ENCODE assay signal across 8 cellular contexts in the genomic region with DNA sequence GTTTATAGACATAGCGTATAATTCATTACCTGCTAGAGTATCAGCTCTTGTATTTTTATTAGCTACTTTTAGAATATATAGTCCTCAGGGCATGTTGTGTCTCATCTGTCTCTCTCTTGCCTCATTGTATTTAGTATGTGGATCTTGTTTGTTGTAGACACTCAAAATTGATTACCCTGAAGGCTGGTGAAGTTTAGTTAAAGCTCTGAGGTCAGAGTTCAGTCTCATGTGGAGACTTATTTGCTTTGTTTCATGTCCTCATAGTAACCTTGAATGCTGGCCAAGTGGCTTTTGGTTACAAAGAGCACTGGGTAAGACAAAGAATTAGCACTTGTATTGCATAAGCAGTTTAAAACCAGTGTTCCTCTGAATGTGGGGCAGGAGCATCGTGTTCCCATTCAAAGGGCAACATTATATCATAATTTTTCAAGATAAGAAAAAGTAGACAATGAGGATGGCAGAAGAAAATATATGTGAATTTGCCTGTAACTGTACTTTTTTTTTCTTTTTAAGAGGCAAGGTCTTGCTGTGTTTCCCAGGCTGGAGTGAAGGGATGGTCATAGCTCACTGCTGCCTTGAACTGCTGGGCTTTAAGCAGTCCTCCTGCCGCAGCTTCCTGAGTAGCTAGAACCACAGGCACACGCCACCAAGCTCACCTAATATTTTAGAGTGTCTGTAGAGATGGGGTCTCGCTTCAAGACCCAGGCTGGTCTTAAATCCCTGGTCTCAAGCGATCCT. TPM values are rescaled to one million over a fixed set of nuclear protein-coding genes. Genes with fewer than 3 reads are reported as not detected.
A peak's percentile ranks its signal among the peaks of the same experiment; 100 is the strongest.
DNase-seq lines count a peak whose midpoint lies in the region; ATAC-seq and TF ChIP-seq lines count a peak whose summit lies in the region.

No MANE protein-coding gene starts in this region.

- no peaks in the 10 kb centered on the region for H3K27me3 Mint-ChIP-seq in endothelial cell (ENCODE audit: unreplicated experiment)
- no peaks in the 10 kb centered on the region for H3K27me3 Mint-ChIP-seq in activated CD8-positive, alpha-beta memory T cell treated with anti-CD3 and anti-CD28 coated beads, Interleukin-2, amount 10 ng/mL, durations not matched to agents 7 days and 5 days

- no peak overlapping the region for H3K27ac Mint-ChIP-seq in endothelial cell (ENCODE audit: unreplicated experiment)
- no peak overlapping the region for H3K27ac Mint-ChIP-seq in activated CD8-positive, alpha-beta memory T cell treated with anti-CD3 and anti-CD28 coated beads, Interleukin-2, amount 10 ng/mL, durations not matched to agents 7 days and 5 days

- H3K4me3 ChIP-seq in esophagus (ENCODE audit: low read depth in 1 of 2, low read length in 2 of 2) = no peak overlapping the region

- H3K4me3 Mint-ChIP-seq in endothelial cell (ENCODE audit: unreplicated experiment) = no peak overlapping the region
- no peak overlapping the region for H3K4me3 Mint-ChIP-seq in activated CD8-positive, alpha-beta memory T cell treated with anti-CD3 and anti-CD28 coated beads, Interleukin-2, amount 10 ng/mL, durations not matched to agents 7 days and 5 days

- H3K9me3 ChIP-seq in esophagus (ENCODE audit: control insufficient read depth in 2 of 2, insufficient read depth in 1 of 2, low read depth in 1 of 2, low read length in 1 of 2) = no peaks in the 10 kb centered on the region

- peaks cover 8% of the 10 kb centered on the region for H3K4me1 Mint-ChIP-seq in endothelial cell (ENCODE audit: unreplicated experiment)
- peaks cover 8% of the 10 kb centered on the region for H3K4me1 Mint-ChIP-seq in activated CD8-positive, alpha-beta memory T cell treated with anti-CD3 and anti-CD28 coated beads, Interleukin-2, amount 10 ng/mL, durations not matched to agents 7 days and 5 days

- DNase-seq in DMS79 treated with DMSO at 0.1 percent for 48 hours (lab: John Stamatoyannopoulos, UW) = peak; percentile 35
- peak; percentile 39 for DNase-seq in NCI-H2081 treated with DMSO at 0.1 percent for 48 hours (lab: John Stamatoyannopoulos, UW)
- peak; percentile 77 for DNase-seq in pons (ENCODE audit: low spot score)
- DNase-seq in endothelial cell (ENCODE audit: low spot score) = no peak
- no peak for DNase-seq in activated CD8-positive, alpha-beta memory T cell treated with anti-CD3 and anti-CD28 coated beads, Interleukin-2, amount 10 ng/mL, durations not matched to agents 7 days and 5 days

- peaks cover 0 to 3% of the 10 kb centered on the region in 2 donors for H3K4me1 ChIP-seq in esophagus (ENCODE audit: control insufficient read depth in 2 of 2, insufficient read depth in 2 of 2, low read length in 1 of 2)

- ATAC-seq in GM18907 (IDR thresholded peaks at IDR 0.05; ENCODE audit: unreplicated experiment) (no peak), HG02884 (IDR thresholded peaks at IDR 0.05; ENCODE audit: unreplicated experiment) (no peak)
- no peak for ATAC-seq in activated CD8-positive, alpha-beta memory T cell treated with anti-CD3 and anti-CD28 coated beads, Interleukin-2, amount 10 ng/mL, durations not matched to agents 7 days and 5 days

- 72 to 74% methylated on average over 6 of the region's 6 CpGs for WGBS in esophagus, 2 donors

- H3K27ac ChIP-seq in esophagus (ENCODE audit: low read depth in 2 of 2, low read length in 1 of 2) = peak overlapping the region; percentile 49 to 67

- no peak for TF ChIP-seq CTCF in endothelial cell (IDR thresholded peaks at IDR 0.05; ENCODE audit: unreplicated experiment)

- peaks cover 0 to 4% of the 10 kb centered on the region in 2 donors for H3K36me3 ChIP-seq in esophagus (ENCODE audit: control insufficient read depth in 2 of 2, insufficient read depth in 2 of 2, low read length in 1 of 2)

- CTCF ChIA-PET in activated CD8-positive, alpha-beta memory T cell treated with anti-CD3 and anti-CD28 coated beads, Interleukin-2, amount 10 ng/mL, durations not matched to agents 7 days and 5 days (lab: Charles Lee) = no interaction called here

- H3K9me3 Mint-ChIP-seq in endothelial cell (ENCODE audit: unreplicated experiment) = no peaks in the 10 kb centered on the region
- no peaks in the 10 kb centered on the region for H3K9me3 Mint-ChIP-seq in activated CD8-positive, alpha-beta memory T cell treated with anti-CD3 and anti-CD28 coated beads, Interleukin-2, amount 10 ng/mL, durations not matched to agents 7 days and 5 days (ENCODE audit: low read depth)

- no peaks in the 10 kb centered on the region for H3K27me3 ChIP-seq in esophagus (ENCODE audit: control insufficient read depth in 1 of 2, insufficient read depth in 2 of 2, low read length in 2 of 2)

- peaks cover 7% of the 10 kb centered on the region for H3K36me3 Mint-ChIP-seq in endothelial cell (ENCODE audit: low read depth, unreplicated experiment)
- peaks cover 6% of the 10 kb centered on the region for H3K36me3 Mint-ChIP-seq in activated CD8-positive, alpha-beta memory T cell treated with anti-CD3 and anti-CD28 coated beads, Interleukin-2, amount 10 ng/mL, durations not matched to agents 7 days and 5 days

RNA-seq across cellular contexts. Expression of a gene that starts 17.4 kb away (rescaled TPM):
- 10 to 100 TPM in 1 of 2 donors, 1 to 10 TPM in 1; 7.5 to 12.2 TPM for polyA plus RNA-seq in esophagus
- 14.6 TPM for total RNA-seq in endothelial cell (ENCODE audit: unreplicated experiment)
- 10 to 100 TPM; 27.3 to 30.2 TPM for total RNA-seq in activated CD8-positive, alpha-beta memory T cell treated with anti-CD3 and anti-CD28 coated beads, Interleukin-2, amount 10 ng/mL, durations not matched to agents 7 days and 5 days

RNA-seq across cellular contexts. Expression of a gene that starts 17.6 kb away (rescaled TPM):
- 1 to 10 TPM; 2.1 to 8.6 TPM for polyA plus RNA-seq in esophagus
- 9.5 TPM for total RNA-seq in endothelial cell (ENCODE audit: unreplicated experiment)
- 10 to 100 TPM in 1 of 2 experiments, 1 to 10 TPM in 1; 7.2 to 13.9 TPM for total RNA-seq in activated CD8-positive, alpha-beta memory T cell treated with anti-CD3 and anti-CD28 coated beads, Interleukin-2, amount 10 ng/mL, durations not matched to agents 7 days and 5 days

Comparison
In these comparisons a context has a peak if more than half of its experiments do, and no peak if none do; other contexts are left out.
1. DNase-seq: peak in DMS79 treated with DMSO at 0.1 percent for 48 hours (single experiment), NCI-H2081 treated with DMSO at 0.1 percent for 48 hours (single experiment) and pons (single experiment); none in endothelial cell (single experiment) and activated CD8-positive, alpha-beta memory T cell treated with anti-CD3 and anti-CD28 coated beads, Interleukin-2, amount 10 ng/mL, durations not matched to agents 7 days and 5 days (single experiment).